22 cellular contexts compared by ENCODE assay signal in the genomic region with DNA sequence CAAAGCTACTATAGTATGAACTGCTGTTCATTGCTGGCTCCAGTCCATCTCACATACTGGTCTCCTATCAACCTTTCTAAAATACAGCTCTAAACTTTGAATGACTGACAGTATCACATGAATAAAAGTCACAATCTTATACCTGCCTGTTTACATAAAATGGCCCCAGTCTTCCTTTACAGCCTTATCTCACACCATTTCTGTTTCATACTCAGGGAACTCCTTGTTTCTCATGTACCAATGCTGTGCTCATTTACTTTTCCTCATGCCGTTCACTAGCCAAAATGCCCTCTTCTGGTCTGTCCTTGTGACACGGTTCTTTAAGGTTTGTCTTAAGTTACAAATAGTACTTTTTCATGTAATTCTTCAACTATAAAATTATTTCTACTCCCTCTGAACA. TPM values are rescaled to one million over a fixed set of nuclear protein-coding genes. Genes with fewer than 3 reads are reported as not detected.
DNase-seq lines count a peak whose midpoint lies in the region; ATAC-seq, FAIRE-seq and TF ChIP-seq lines count a peak whose summit lies in the region.
"Had no signal": no experiment of that assay in that cellular context is flagged by ENCODE, and none has a peak within 500 bp of the region (broad histone marks: within the 10 kb centered on the region; RNA-seq: fewer than 3 reads in every experiment).

No MANE protein-coding gene starts in this region.

- intact Hi-C loops in cardiac septum (cut with DNase I) = no loop called here

- H3K9me3 ChIP-seq in cardiac muscle cell (ENCODE audit: low read depth) (no peaks in the 10 kb centered on the region), HEK293 (ENCODE audit: control insufficient read depth, insufficient read depth, low read depth, low read length) (no peaks in the 10 kb centered on the region)
- H3K9me3 ChIP-seq: BE2C had no signal

- H3K27ac ChIP-seq in cardiac muscle cell = peak overlapping the region; percentile 8
- H3K27ac ChIP-seq in HEK293 (ENCODE audit: extremely low read depth, low read depth, low read length) = no peak overlapping the region
- H3K27ac ChIP-seq: RWPE1 had no signal

- POLR2A ChIA-PET in HEK293 (lab: Yijun Ruan, JAX) = interaction anchor here (1.0 kb wide), 1 partner anchor 10 kb away, joined by 3 read pairs; no protein-coding TSS in a partner anchor

- peak; percentile 25 for FAIRE-seq in TTC549 (lab: Jason Lieb, UNC)
- FAIRE-seq: GM12892 had no signal

- H3K4me1 ChIP-seq in cardiac muscle cell (ENCODE audit: low read depth) (peaks cover 47% of the 10 kb centered on the region), HEK293 (ENCODE audit: control insufficient read depth, insufficient read depth, low read length) (no peaks in the 10 kb centered on the region)

- H3K4me3 ChIP-seq in cardiac muscle cell (no peak overlapping the region), HEK293 (ENCODE audit: low read depth, low read length) (no peak overlapping the region), choroid plexus epithelial cell (ENCODE audit: low read depth, low read length) (no peak overlapping the region)

- TF ChIP-seq CTCF in cardiac muscle cell (IDR thresholded peaks at IDR 0.05; ENCODE audit: low read depth, low read length) (no peak), HEK293 (tag by site-specific recombination; IDR thresholded peaks at IDR 0.05) (peak; percentile 21; the same call in 1 of the 2 replicates), choroid plexus epithelial cell (conservative IDR thresholded peaks at IDR 0.05; ENCODE audit: low read depth, low read length) (peak; percentile 1)

- CTCF ChIA-PET in HEK293 (lab: Yijun Ruan, JAX) = interaction anchor here (0.5 to 0.6 kb wide), 3 partner anchors 191 to 920 kb away, joined by 3 to 5 read pairs (median 4); no protein-coding TSS in a partner anchor

- H3K27me3 ChIP-seq in cardiac muscle cell = no peaks in the 10 kb centered on the region
- H3K27me3 ChIP-seq: BE2C had no signal

- DNase-seq in cardiac muscle cell (ENCODE audit: low read depth in 1 of 2, low spot score in 1 of 2) = no peak
- no peak for DNase-seq in cardiac septum (ENCODE audit: low spot score)
- DNase-seq in choroid plexus epithelial cell (ENCODE audit: low read depth) = no peak
- DNase-seq in A172 (ENCODE audit: low spot score) = no peak
- DNase-seq in SIG-M5 treated with dmso at 0.1 percent for 504 hours (lab: John Stamatoyannopoulos, UW; ENCODE audit: unreplicated experiment) = no peak
- DNase-seq: BE2C; CD4-positive, CD25-positive, alpha-beta regulatory T cell; DMS153; GOT3; MV-4-11; NCI-H1694; NCI-H2081; NCI-H2171; NCI-H345; NCI-H524 treated with DMSO at 0.1 percent for 48 hours; OCI-M1; SIG-M5 had no signal

- ATAC-seq in GM18511 (IDR thresholded peaks at IDR 0.05; ENCODE audit: unreplicated experiment) = no peak

- H3K36me3 ChIP-seq in cardiac muscle cell = peaks cover 51% of the 10 kb centered on the region
- peaks cover 41 to 66% of the 10 kb centered on the region in 2 experiments for H3K36me3 ChIP-seq in HEK293 (ENCODE audit: control insufficient read depth in 2 of 2, insufficient read depth in 1 of 2, low read length in 2 of 2)

TF ChIP-seq in HEK293, 187 proteins besides CTCF, POLR2A, EP300 and RAD21 (continues in another document):
- TF ChIP-seq ZNF621 (tag by site-specific recombination; IDR thresholded peaks at IDR 0.05) (no peak), ZNF140 (tag by site-specific recombination; IDR thresholded peaks at IDR 0.05) (no peak), ZNF585B (tag by site-specific recombination; IDR thresholded peaks at IDR 0.05) (no peak), ZBTB48 (tag by site-specific recombination; IDR thresholded peaks at IDR 0.05) (no peak), YY1 (tag by site-specific recombination; IDR thresholded peaks at IDR 0.05) (no peak), ZNF558 (tag by site-specific recombination; IDR thresholded peaks at IDR 0.05) (no peak), IKZF3 (tag by site-specific recombination; IDR thresholded peaks at IDR 0.05) (no peak), HOXC10 (CRISPR knock-in tag; IDR thresholded peaks at IDR 0.05) (no peak), ZNF138 (tag by site-specific recombination; IDR thresholded peaks at IDR 0.05; ENCODE audit: borderline replicate concordance) (no peak)
- TF ChIP-seq, protein P1, sequence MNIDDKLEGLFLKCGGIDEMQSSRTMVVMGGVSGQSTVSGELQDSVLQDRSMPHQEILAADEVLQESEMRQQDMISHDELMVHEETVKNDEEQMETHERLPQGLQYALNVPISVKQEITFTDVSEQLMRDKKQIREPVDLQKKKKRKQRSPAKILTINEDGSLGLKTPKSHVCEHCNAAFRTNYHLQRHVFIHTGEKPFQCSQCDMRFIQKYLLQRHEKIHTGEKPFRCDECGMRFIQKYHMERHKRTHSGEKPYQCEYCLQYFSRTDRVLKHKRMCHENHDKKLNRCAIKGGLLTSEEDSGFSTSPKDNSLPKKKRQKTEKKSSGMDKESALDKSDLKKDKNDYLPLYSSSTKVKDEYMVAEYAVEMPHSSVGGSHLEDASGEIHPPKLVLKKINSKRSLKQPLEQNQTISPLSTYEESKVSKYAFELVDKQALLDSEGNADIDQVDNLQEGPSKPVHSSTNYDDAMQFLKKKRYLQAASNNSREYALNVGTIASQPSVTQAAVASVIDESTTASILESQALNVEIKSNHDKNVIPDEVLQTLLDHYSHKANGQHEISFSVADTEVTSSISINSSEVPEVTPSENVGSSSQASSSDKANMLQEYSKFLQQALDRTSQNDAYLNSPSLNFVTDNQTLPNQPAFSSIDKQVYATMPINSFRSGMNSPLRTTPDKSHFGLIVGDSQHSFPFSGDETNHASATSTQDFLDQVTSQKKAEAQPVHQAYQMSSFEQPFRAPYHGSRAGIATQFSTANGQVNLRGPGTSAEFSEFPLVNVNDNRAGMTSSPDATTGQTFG (tag by site-specific recombination; IDR thresholded peaks at IDR 0.05; ENCODE audit: borderline replicate concordance) = no peak
- TF ChIP-seq, protein P2, sequence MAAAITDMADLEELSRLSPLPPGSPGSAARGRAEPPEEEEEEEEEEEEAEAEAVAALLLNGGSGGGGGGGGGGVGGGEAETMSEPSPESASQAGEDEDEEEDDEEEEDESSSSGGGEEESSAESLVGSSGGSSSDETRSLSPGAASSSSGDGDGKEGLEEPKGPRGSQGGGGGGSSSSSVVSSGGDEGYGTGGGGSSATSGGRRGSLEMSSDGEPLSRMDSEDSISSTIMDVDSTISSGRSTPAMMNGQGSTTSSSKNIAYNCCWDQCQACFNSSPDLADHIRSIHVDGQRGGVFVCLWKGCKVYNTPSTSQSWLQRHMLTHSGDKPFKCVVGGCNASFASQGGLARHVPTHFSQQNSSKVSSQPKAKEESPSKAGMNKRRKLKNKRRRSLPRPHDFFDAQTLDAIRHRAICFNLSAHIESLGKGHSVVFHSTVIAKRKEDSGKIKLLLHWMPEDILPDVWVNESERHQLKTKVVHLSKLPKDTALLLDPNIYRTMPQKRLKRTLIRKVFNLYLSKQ (tag by site-specific recombination; IDR thresholded peaks at IDR 0.05; ENCODE audit: borderline replicate concordance) = no peak
- TF ChIP-seq, protein P3, sequence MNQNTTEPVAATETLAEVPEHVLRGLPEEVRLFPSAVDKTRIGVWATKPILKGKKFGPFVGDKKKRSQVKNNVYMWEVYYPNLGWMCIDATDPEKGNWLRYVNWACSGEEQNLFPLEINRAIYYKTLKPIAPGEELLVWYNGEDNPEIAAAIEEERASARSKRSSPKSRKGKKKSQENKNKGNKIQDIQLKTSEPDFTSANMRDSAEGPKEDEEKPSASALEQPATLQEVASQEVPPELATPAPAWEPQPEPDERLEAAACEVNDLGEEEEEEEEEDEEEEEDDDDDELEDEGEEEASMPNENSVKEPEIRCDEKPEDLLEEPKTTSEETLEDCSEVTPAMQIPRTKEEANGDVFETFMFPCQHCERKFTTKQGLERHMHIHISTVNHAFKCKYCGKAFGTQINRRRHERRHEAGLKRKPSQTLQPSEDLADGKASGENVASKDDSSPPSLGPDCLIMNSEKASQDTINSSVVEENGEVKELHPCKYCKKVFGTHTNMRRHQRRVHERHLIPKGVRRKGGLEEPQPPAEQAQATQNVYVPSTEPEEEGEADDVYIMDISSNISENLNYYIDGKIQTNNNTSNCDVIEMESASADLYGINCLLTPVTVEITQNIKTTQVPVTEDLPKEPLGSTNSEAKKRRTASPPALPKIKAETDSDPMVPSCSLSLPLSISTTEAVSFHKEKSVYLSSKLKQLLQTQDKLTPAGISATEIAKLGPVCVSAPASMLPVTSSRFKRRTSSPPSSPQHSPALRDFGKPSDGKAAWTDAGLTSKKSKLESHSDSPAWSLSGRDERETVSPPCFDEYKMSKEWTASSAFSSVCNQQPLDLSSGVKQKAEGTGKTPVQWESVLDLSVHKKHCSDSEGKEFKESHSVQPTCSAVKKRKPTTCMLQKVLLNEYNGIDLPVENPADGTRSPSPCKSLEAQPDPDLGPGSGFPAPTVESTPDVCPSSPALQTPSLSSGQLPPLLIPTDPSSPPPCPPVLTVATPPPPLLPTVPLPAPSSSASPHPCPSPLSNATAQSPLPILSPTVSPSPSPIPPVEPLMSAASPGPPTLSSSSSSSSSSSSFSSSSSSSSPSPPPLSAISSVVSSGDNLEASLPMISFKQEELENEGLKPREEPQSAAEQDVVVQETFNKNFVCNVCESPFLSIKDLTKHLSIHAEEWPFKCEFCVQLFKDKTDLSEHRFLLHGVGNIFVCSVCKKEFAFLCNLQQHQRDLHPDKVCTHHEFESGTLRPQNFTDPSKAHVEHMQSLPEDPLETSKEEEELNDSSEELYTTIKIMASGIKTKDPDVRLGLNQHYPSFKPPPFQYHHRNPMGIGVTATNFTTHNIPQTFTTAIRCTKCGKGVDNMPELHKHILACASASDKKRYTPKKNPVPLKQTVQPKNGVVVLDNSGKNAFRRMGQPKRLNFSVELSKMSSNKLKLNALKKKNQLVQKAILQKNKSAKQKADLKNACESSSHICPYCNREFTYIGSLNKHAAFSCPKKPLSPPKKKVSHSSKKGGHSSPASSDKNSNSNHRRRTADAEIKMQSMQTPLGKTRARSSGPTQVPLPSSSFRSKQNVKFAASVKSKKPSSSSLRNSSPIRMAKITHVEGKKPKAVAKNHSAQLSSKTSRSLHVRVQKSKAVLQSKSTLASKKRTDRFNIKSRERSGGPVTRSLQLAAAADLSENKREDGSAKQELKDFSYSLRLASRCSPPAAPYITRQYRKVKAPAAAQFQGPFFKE (tag by site-specific recombination; IDR thresholded peaks at IDR 0.05; ENCODE audit: borderline replicate concordance) = no peak

RNA-seq across cellular contexts. Expression of a gene that starts 6.2 kb away (rescaled TPM):
- total RNA-seq in cardiac muscle cell (300 and 457 TPM in 2 replicates), cardiac septum (814 TPM)
- polyA plus RNA-seq in cardiac muscle cell = 1,477 and 2,044 TPM in 2 replicates
- total RNA-seq in A172 (2014; rRNA removed; shearing (Covaris generic)) = 368 and 390 TPM in 2 replicates

RNA-seq across cellular contexts. Expression of a gene that starts 7.3 kb away (rescaled TPM):
- total RNA-seq in cardiac muscle cell (36.5 and 40.9 TPM in 2 replicates), cardiac septum (27.4 TPM)
- polyA plus RNA-seq in cardiac muscle cell = 25.7 and 38.3 TPM in 2 replicates
- total RNA-seq in A172 (2014; rRNA removed; shearing (Covaris generic)) = 41.1 and 43.1 TPM in 2 replicates
